Comparison of ENCODE assay signal across 17 cellular contexts in genomic region chr14:98932436-98933325, GRCh38.
DNase-seq lines count a peak whose midpoint lies in the region; ATAC-seq and TF ChIP-seq lines count a peak whose summit lies in the region.
"Had no signal": no experiment of that assay in that cellular context is flagged by ENCODE, and none has a peak within 500 bp of the region (broad histone marks: within the 10 kb centered on the region; RNA-seq: fewer than 3 reads in every experiment).

No MANE protein-coding gene starts in this region.

- ATAC-seq in activated T-cell treated with anti-CD3 and anti-CD28 coated beads, Interleukin-2, amount 50 U/mL, for 4 hours: peak in 1 of 2 donors; percentile 24
- ATAC-seq in DND-41 (ENCODE audit: insufficient read depth, low read depth) (peak; percentile 10; the same call in 1 of the 3 replicates), Right ventricle myocardium superior (ENCODE audit: poor library complexity) (no peak)
- ATAC-seq in activated naive CD4-positive, alpha-beta T cell treated with anti-CD3 and anti-CD28 coated beads, Interleukin-2, amount 50 U/mL, for 72 hours: peak in 1 of 2 donors; percentile 48

- H3K27me3 Mint-ChIP-seq in activated T-cell treated with anti-CD3 and anti-CD28 coated beads, Interleukin-2, amount 50 U/mL, for 4 hours (ENCODE audit: low read depth): no peaks in the 10 kb centered on the region

- H3K4me2 ChIP-seq in DND-41 (ENCODE audit: insufficient read depth, low read length) (peak overlapping the region; percentile 52), mammary epithelial cell (ENCODE audit: insufficient read depth, low read depth, low read length) (no peak overlapping the region)

- H2AFZ ChIP-seq in DND-41 (ENCODE audit: low read depth, low read length): no peak overlapping the region
- H2AFZ ChIP-seq in mammary epithelial cell (ENCODE audit: low read depth, low read length): no peak overlapping the region

- H3K27ac ChIP-seq in DND-41 (ENCODE audit: low read length): peak overlapping the region; percentile 95
- no peak overlapping the region for H3K27ac ChIP-seq in mammary epithelial cell (ENCODE audit: insufficient read depth, low read depth, low read length)
- H3K27ac ChIP-seq: esophagus muscularis mucosa, WERI-Rb-1 had no signal

- H3K36me3 ChIP-seq in DND-41 (ENCODE audit: insufficient read depth, low read length): no peaks in the 10 kb centered on the region
- H3K36me3 ChIP-seq in mammary epithelial cell (ENCODE audit: insufficient read depth, low read length): no peaks in the 10 kb centered on the region
- H3K36me3 ChIP-seq: esophagus muscularis mucosa, WERI-Rb-1 had no signal

- no peaks in the 10 kb centered on the region for H3K36me3 Mint-ChIP-seq in activated T-cell treated with anti-CD3 and anti-CD28 coated beads, Interleukin-2, amount 50 U/mL, for 4 hours (ENCODE audit: insufficient read depth)
- peaks cover 27 to 28% of the 10 kb centered on the region in 2 donors for H3K36me3 Mint-ChIP-seq in activated naive CD4-positive, alpha-beta T cell treated with anti-CD3 and anti-CD28 coated beads, Interleukin-2, amount 50 U/mL, for 72 hours
- H3K36me3 Mint-ChIP-seq: CD14-positive monocyte had no signal

- H3K4me3 Mint-ChIP-seq in activated T-cell treated with anti-CD3 and anti-CD28 coated beads, Interleukin-2, amount 50 U/mL, for 4 hours: peak overlapping the region; percentile 62
- H3K4me3 Mint-ChIP-seq: CD14-positive monocyte had no signal

- peaks cover 4% of the 10 kb centered on the region for H3K9me3 Mint-ChIP-seq in activated T-cell treated with anti-CD3 and anti-CD28 coated beads, Interleukin-2, amount 50 U/mL, for 4 hours
- peaks cover 19 to 24% of the 10 kb centered on the region in 2 donors for H3K9me3 Mint-ChIP-seq in activated naive CD4-positive, alpha-beta T cell treated with anti-CD3 and anti-CD28 coated beads, Interleukin-2, amount 50 U/mL, for 72 hours

- H3K79me2 ChIP-seq in DND-41 (ENCODE audit: insufficient read depth, low read length) (no peaks in the 10 kb centered on the region), mammary epithelial cell (ENCODE audit: insufficient read depth, low read length) (no peaks in the 10 kb centered on the region)

- BruUV-seq in mammary epithelial cell (replicated peaks; lab: Mats Ljungman, UMichigan): no TSS peak

- H3K9ac ChIP-seq in DND-41 (ENCODE audit: low read depth, low read length) (peak overlapping the region; percentile 43), mammary epithelial cell (ENCODE audit: insufficient read depth, low read length) (no peak overlapping the region)

- TF ChIP-seq CTCF in DND-41 (IDR thresholded peaks at IDR 0.05; ENCODE audit: borderline replicate concordance, extremely low read depth, low read length, poor library complexity, severe bottlenecking): no peak
- TF ChIP-seq CTCF in mammary epithelial cell (conservative IDR thresholded peaks at IDR 0.05 in 1 of 2, IDR thresholded peaks at IDR 0.05 in 1 of 2; ENCODE audit: extremely low read depth in 1 of 2, insufficient read depth in 1 of 2, low read depth in 1 of 2, low read length in 2 of 2): no peak

- in situ Hi-C loops in mammary epithelial cell (cut with MboI; ENCODE audit: low sequenced_read_pairs in 2 of 2): no loop called here

- no peak for DNase-seq in activated T-cell treated with anti-CD3 and anti-CD28 coated beads, Interleukin-2, amount 50 U/mL, for 4 hours
- no peak for DNase-seq in activated T-cell treated with anti-CD3 and anti-CD28 coated beads for 4 hours
- DNase-seq in DND-41: peak; percentile 18
- no peak for DNase-seq in activated naive CD4-positive, alpha-beta T cell treated with anti-CD3 and anti-CD28 coated beads, Interleukin-2, amount 50 U/mL, for 72 hours (ENCODE audit: low spot score in 2 of 2)
- DNase-seq in retina: peak; percentile 39
- no peak for DNase-seq in mammary epithelial cell
- DNase-seq in Ammon's horn (ENCODE audit: low spot score): no peak
- DNase-seq in Right ventricle myocardium superior: no peak
- DNase-seq: DMS79, NCI-H1417 treated with DMSO at 0.1 percent for 48 hours, NCI-H524 treated with DMSO at 0.1 percent for 48 hours, substantia nigra, WERI-Rb-1 had no signal

- no peaks in the 10 kb centered on the region for H4K20me1 ChIP-seq in DND-41 (ENCODE audit: insufficient read depth, low read length)
- no peaks in the 10 kb centered on the region for H4K20me1 ChIP-seq in mammary epithelial cell (ENCODE audit: insufficient read depth, low read length)

- H3K27me3 ChIP-seq in DND-41 (ENCODE audit: insufficient read depth, low read length, poor library complexity): no peaks in the 10 kb centered on the region
- no peaks in the 10 kb centered on the region for H3K27me3 ChIP-seq in mammary epithelial cell (ENCODE audit: insufficient read depth, low read length)

- CTCF ChIA-PET in mammary epithelial cell (lab: Charles Lee; ENCODE audit: low non-redundant PET): no interaction called here

- dilution Hi-C loops in mammary epithelial cell (cut with HindIII; ENCODE audit: low sequenced_read_pairs): no loop called here

- peaks cover 77% of the 10 kb centered on the region for H3K4me1 Mint-ChIP-seq in activated T-cell treated with anti-CD3 and anti-CD28 coated beads, Interleukin-2, amount 50 U/mL, for 4 hours (ENCODE audit: low read depth)
- H3K4me1 Mint-ChIP-seq: CD14-positive monocyte had no signal

- H3K4me1 ChIP-seq in DND-41 (ENCODE audit: insufficient read depth, low read length) (peaks cover 39% of the 10 kb centered on the region), mammary epithelial cell (ENCODE audit: insufficient read depth, low read length) (no peaks in the 10 kb centered on the region)
- H3K4me1 ChIP-seq: esophagus muscularis mucosa had no signal

- no peaks in the 10 kb centered on the region for H3K9me3 ChIP-seq in DND-41 (ENCODE audit: insufficient read depth, low read length, severe bottlenecking)
- no peaks in the 10 kb centered on the region for H3K9me3 ChIP-seq in mammary epithelial cell (replicated peaks; ENCODE audit: insufficient read depth, low read length)
- H3K9me3 ChIP-seq: esophagus muscularis mucosa had no signal

- 94% methylated on average over 6 of the region's 7 CpGs for WGBS in mammary epithelial cell (ENCODE audit: low coverage, missing lambda C conversion rate)

- intact Hi-C loops in mammary epithelial cell (cut with micrococcal nuclease): no loop called here
- intact Hi-C loops in Right ventricle myocardium superior (cut with DNase I): no loop called here

- H3K4me3 ChIP-seq in DND-41 (ENCODE audit: low read depth in 1 of 2, low read length in 2 of 2): peak overlapping the region in 1 of 2 experiments; percentile 22; a peak in 2 of 4 replicates
- H3K4me3 ChIP-seq in mammary epithelial cell (replicated peaks in 1 of 3; ENCODE audit: insufficient read depth in 1 of 3, low read depth in 2 of 3, low read length in 3 of 3): no peak overlapping the region
- H3K4me3 ChIP-seq: esophagus muscularis mucosa, skin epidermis had no signal

- peak overlapping the region; percentile 81 to 83 for H3K27ac Mint-ChIP-seq in activated naive CD4-positive, alpha-beta T cell treated with anti-CD3 and anti-CD28 coated beads, Interleukin-2, amount 50 U/mL, for 72 hours
- H3K27ac Mint-ChIP-seq: progenitor cell of endocrine pancreas had no signal

Comparison
In these comparisons a context has a peak if more than half of its experiments do, and no peak if none do; other contexts are left out.
1. DNase-seq: peak in DND-41 (single experiment) and retina (single experiment); none in activated T-cell treated with anti-CD3 and anti-CD28 coated beads, Interleukin-2, amount 50 U/mL, for 4 hours (single experiment), activated T-cell treated with anti-CD3 and anti-CD28 coated beads for 4 hours (single experiment), activated naive CD4-positive, alpha-beta T cell treated with anti-CD3 and anti-CD28 coated beads, Interleukin-2, amount 50 U/mL, for 72 hours (0 of 2), mammary epithelial cell (single experiment), Ammon's horn (single experiment) and Right ventricle myocardium superior (single experiment).